In genomic region chr7:28312973-28313372, GRCh38 we compare ENCODE assay signal across 24 cellular contexts.
A peak's percentile ranks its signal among the peaks of the same experiment; 100 is the strongest.
DNase-seq lines count a peak whose midpoint lies in the region; ATAC-seq, FAIRE-seq and TF ChIP-seq lines count a peak whose summit lies in the region.
"Had no signal": no experiment of that assay in that cellular context is flagged by ENCODE, and none has a peak within 500 bp of the region (broad histone marks: within the 10 kb centered on the region; RNA-seq: fewer than 3 reads in every experiment).

No MANE protein-coding gene starts in this region.

- no peak for DNase-seq in natural killer cell treated with Interleukin-12 subunit alpha and Interleukin-12 subunit beta and Interleukin-15 and Interleukin-18, amount 100 ng/mL, for 72 hours (ENCODE audit: low spot score)
- DNase-seq in natural killer cell (no peak), PC-3 (peak; percentile 62), urothelium cell line (ENCODE audit: low spot score) (no peak), HuH-7 (ENCODE audit: low spot score) (no peak)
- no peak for DNase-seq in activated naive CD4-positive, alpha-beta T cell treated with anti-CD3 and anti-CD28 coated beads, Interleukin-2, amount 10 ng/mL, durations not matched to agents 7 days and 5 days
- DNase-seq: 8988T; ACHN; BE2C; C1 segment of cervical spinal cord; Caco-2; Calu3; CD4-positive, alpha-beta memory T cell; CD4-positive, CD25-positive, alpha-beta regulatory T cell; CD8-positive, alpha-beta memory T cell; DMS79 treated with DMSO at 0.1 percent for 48 hours; GF-D8 had no signal

- CTCF ChIA-PET in PC-3 (lab: Charles Lee): no interaction called here
- CTCF ChIA-PET in activated naive CD4-positive, alpha-beta T cell treated with anti-CD3 and anti-CD28 coated beads, Interleukin-2, amount 10 ng/mL, durations not matched to agents 7 days and 5 days (lab: Charles Lee): no interaction called here

- no peaks in the 10 kb centered on the region for H3F3A ChIP-seq in PC-3 (ENCODE audit: low read length, unreplicated experiment)

- no peak overlapping the region for H3K27ac Mint-ChIP-seq in natural killer cell treated with Interleukin-12 subunit alpha and Interleukin-12 subunit beta and Interleukin-15 and Interleukin-18, amount 100 ng/mL, for 72 hours
- H3K27ac Mint-ChIP-seq in natural killer cell: no peak overlapping the region
- no peak overlapping the region for H3K27ac Mint-ChIP-seq in activated naive CD4-positive, alpha-beta T cell treated with anti-CD3 and anti-CD28 coated beads, Interleukin-2, amount 10 ng/mL, durations not matched to agents 7 days and 5 days
- H3K27ac Mint-ChIP-seq: CD4-positive, alpha-beta memory T cell; CD4-positive, CD25-positive, alpha-beta regulatory T cell; CD8-positive, alpha-beta memory T cell had no signal

- H3K9me3 ChIP-seq in PC-3 (ENCODE audit: low read length): no peaks in the 10 kb centered on the region
- H3K9me3 ChIP-seq: BE2C, BLaER1, Caco-2 had no signal

- H3K36me3 Mint-ChIP-seq in natural killer cell treated with Interleukin-12 subunit alpha and Interleukin-12 subunit beta and Interleukin-15 and Interleukin-18, amount 100 ng/mL, for 72 hours: no peaks in the 10 kb centered on the region
- no peaks in the 10 kb centered on the region for H3K36me3 Mint-ChIP-seq in natural killer cell
- H3K36me3 Mint-ChIP-seq in activated naive CD4-positive, alpha-beta T cell treated with anti-CD3 and anti-CD28 coated beads, Interleukin-2, amount 10 ng/mL, durations not matched to agents 7 days and 5 days: no peaks in the 10 kb centered on the region
- H3K36me3 Mint-ChIP-seq: CD4-positive, CD25-positive, alpha-beta regulatory T cell; CD8-positive, alpha-beta memory T cell had no signal

- peak; percentile 42 for FAIRE-seq in urothelium cell line (lab: Jason Lieb, UNC)
- FAIRE-seq: A204.1, D721Med, G401.6, GM12891, GM19239 had no signal

- no peaks in the 10 kb centered on the region for H3K36me3 ChIP-seq in PC-3 (ENCODE audit: low read depth, low read length)
- H3K36me3 ChIP-seq: BE2C, BLaER1 had no signal

- no TSS peak for BruUV-seq in PC-3 (replicated peaks; lab: Mats Ljungman, UMichigan)

- H3K27me3 Mint-ChIP-seq in natural killer cell treated with Interleukin-12 subunit alpha and Interleukin-12 subunit beta and Interleukin-15 and Interleukin-18, amount 100 ng/mL, for 72 hours: peaks cover 43 to 57% of the 10 kb centered on the region in 2 donors
- H3K27me3 Mint-ChIP-seq in natural killer cell (ENCODE audit: low read depth in 2 of 2): peaks cover 43 to 66% of the 10 kb centered on the region in 2 donors
- peaks cover 43% of the 10 kb centered on the region for H3K27me3 Mint-ChIP-seq in activated naive CD4-positive, alpha-beta T cell treated with anti-CD3 and anti-CD28 coated beads, Interleukin-2, amount 10 ng/mL, durations not matched to agents 7 days and 5 days

- no peak overlapping the region for H3K4me3 ChIP-seq in PC-3 (ENCODE audit: low read length)
- H3K4me3 ChIP-seq: BLaER1 had no signal

- intact Hi-C loops in natural killer cell (cut with micrococcal nuclease) (no loop called here), PC-3 (cut with micrococcal nuclease) (no loop called here)

- H3K4me1 Mint-ChIP-seq in natural killer cell treated with Interleukin-12 subunit alpha and Interleukin-12 subunit beta and Interleukin-15 and Interleukin-18, amount 100 ng/mL, for 72 hours (ENCODE audit: low read depth in 2 of 2): peaks cover 3 to 20% of the 10 kb centered on the region in 2 donors
- H3K4me1 Mint-ChIP-seq in natural killer cell: no peaks in the 10 kb centered on the region
- H3K4me1 Mint-ChIP-seq in activated naive CD4-positive, alpha-beta T cell treated with anti-CD3 and anti-CD28 coated beads, Interleukin-2, amount 10 ng/mL, durations not matched to agents 7 days and 5 days: no peaks in the 10 kb centered on the region
- H3K4me1 Mint-ChIP-seq: CD14-positive monocyte; CD8-positive, alpha-beta memory T cell had no signal

- H3K4me3 Mint-ChIP-seq in natural killer cell treated with Interleukin-12 subunit alpha and Interleukin-12 subunit beta and Interleukin-15 and Interleukin-18, amount 100 ng/mL, for 72 hours: peak overlapping the region; percentile 32
- H3K4me3 Mint-ChIP-seq in natural killer cell: no peak overlapping the region
- no peak overlapping the region for H3K4me3 Mint-ChIP-seq in activated naive CD4-positive, alpha-beta T cell treated with anti-CD3 and anti-CD28 coated beads, Interleukin-2, amount 10 ng/mL, durations not matched to agents 7 days and 5 days
- H3K4me3 Mint-ChIP-seq: CD4-positive, alpha-beta memory T cell; CD4-positive, CD25-positive, alpha-beta regulatory T cell; CD8-positive, alpha-beta memory T cell had no signal

- H3K27ac ChIP-seq in PC-3 (ENCODE audit: low read length): peak overlapping the region; percentile 86
- H3K27ac ChIP-seq: BLaER1 had no signal

- ATAC-seq in natural killer cell treated with Interleukin-12 subunit alpha and Interleukin-12 subunit beta and Interleukin-15 and Interleukin-18, amount 100 ng/mL, for 72 hours: peak; percentile 50 to 69
- no peak for ATAC-seq in natural killer cell
- no peak; the same call in 1 of the 2 replicates for ATAC-seq in PC-3

- H3K9me3 Mint-ChIP-seq in natural killer cell treated with Interleukin-12 subunit alpha and Interleukin-12 subunit beta and Interleukin-15 and Interleukin-18, amount 100 ng/mL, for 72 hours: no peaks in the 10 kb centered on the region
- H3K9me3 Mint-ChIP-seq in natural killer cell: no peaks in the 10 kb centered on the region
- no peaks in the 10 kb centered on the region for H3K9me3 Mint-ChIP-seq in activated naive CD4-positive, alpha-beta T cell treated with anti-CD3 and anti-CD28 coated beads, Interleukin-2, amount 10 ng/mL, durations not matched to agents 7 days and 5 days

- H3K9ac ChIP-seq in PC-3 (ENCODE audit: low read length): peak overlapping the region; percentile 34; the same call in 1 of the 2 replicates
- H3K9ac ChIP-seq: BLaER1 had no signal

- peak overlapping the region; percentile 43 for H3K4me2 ChIP-seq in PC-3 (ENCODE audit: low read length)
- H3K4me2 ChIP-seq: BLaER1 had no signal

- H3K9me2 ChIP-seq in PC-3 (replicated peaks; ENCODE audit: low read length): no peaks in the 10 kb centered on the region

- H3K4me1 ChIP-seq in PC-3 (ENCODE audit: insufficient read depth, low read length): peaks cover 25% of the 10 kb centered on the region
- H3K4me1 ChIP-seq: BLaER1 had no signal

- H2AFZ ChIP-seq in PC-3 (ENCODE audit: low read length): peak overlapping the region; percentile 41; the same call in 1 of the 2 replicates

- H3K79me2 ChIP-seq in PC-3 (ENCODE audit: low read length): no peaks in the 10 kb centered on the region

- no peaks in the 10 kb centered on the region for H4K20me1 ChIP-seq in PC-3 (ENCODE audit: low read length)
- H4K20me1 ChIP-seq: BLaER1 had no signal

- POLR2A ChIA-PET in PC-3 (lab: Charles Lee; ENCODE audit: unreplicated experiment): no interaction called here

- TF ChIP-seq CTCF in natural killer cell (IDR thresholded peaks at IDR 0.05) (no peak), PC-3 (conservative IDR thresholded peaks at IDR 0.05; ENCODE audit: low read depth, low read length) (no peak)

- H3K27me3 ChIP-seq in PC-3 (ENCODE audit: low read length): no peaks in the 10 kb centered on the region
- H3K27me3 ChIP-seq: BE2C, BLaER1 had no signal

Comparison
In these comparisons a context has a peak if more than half of its experiments do, and no peak if none do; other contexts are left out.
1. ATAC-seq: peak in natural killer cell treated with Interleukin-12 subunit alpha and Interleukin-12 subunit beta and Interleukin-15 and Interleukin-18, amount 100 ng/mL, for 72 hours (2 of 2); none in natural killer cell (0 of 3) and PC-3 (single experiment).